Comparison of ENCODE assay signal across 8 cellular contexts in the genomic region with DNA sequence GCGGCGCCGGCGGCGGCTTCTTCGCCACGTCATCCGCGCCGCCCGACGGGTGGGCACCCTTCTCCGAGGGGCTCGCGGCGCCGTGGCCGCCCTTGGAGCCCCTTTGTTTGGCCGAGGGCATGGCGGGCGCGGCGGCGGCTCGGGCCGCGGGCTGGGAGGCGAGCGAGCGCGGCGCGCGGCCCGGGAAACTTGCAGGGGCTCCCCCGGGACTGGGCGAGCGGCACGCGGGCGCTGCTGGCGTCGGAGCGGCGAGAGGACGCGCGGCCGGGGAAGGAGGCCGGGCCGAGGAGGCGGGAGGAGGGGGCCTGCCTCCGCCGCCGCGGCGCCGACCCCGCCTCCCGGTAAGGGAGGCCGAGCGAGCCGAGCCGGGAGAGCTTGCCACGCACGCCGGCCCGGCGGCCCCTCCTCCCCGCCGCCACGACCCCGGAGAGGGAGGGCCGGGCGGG. TPM values are rescaled to one million over a fixed set of nuclear protein-coding genes. Genes with fewer than 3 reads are reported as not detected.
DNase-seq lines count a peak whose midpoint lies in the region; ATAC-seq and TF ChIP-seq lines count a peak whose summit lies in the region.

Gene CKAP4 (minus strand): TSS at position 290 of the 446 bp plus-strand sequence. CDS start 169 bp downstream, at position 121.

- peak within 1 kb of the TSS; percentile 87 for H3K4me3 ChIP-seq in PC-9
- peak within 1 kb of the TSS; percentile 95 for H3K4me3 ChIP-seq in fibroblast of villous mesenchyme (ENCODE audit: low read depth, low read length)
- peak within 1 kb of the TSS; percentile 94 to 96 for H3K4me3 ChIP-seq in tibial artery

- peak; percentile 70 for DNase-seq in Ammon's horn (ENCODE audit: low spot score)
- DNase-seq in PC-9: peak; percentile 38 to 77
- peak; percentile 29 for DNase-seq in activated gamma-delta T cell treated with anti-CD3 and anti-CD28 coated beads, Interleukin-2, amount 50 U/mL, for 16 hours (ENCODE audit: low read depth)
- DNase-seq in fibroblast of villous mesenchyme (ENCODE audit: low read depth): peak; percentile 86
- DNase-seq in tibial artery: peak; percentile 71 to 92

- H3K9me2 ChIP-seq in PC-9 (ENCODE audit: insufficient read depth): no peaks in the 10 kb centered on the region

- POLR2A ChIA-PET in PC-9 (lab: Charles Lee; ENCODE audit: unreplicated experiment): interaction anchor here (0.6 to 0.7 kb wide), 4 partner anchors 34 to 846 kb away, joined by 3 to 29 read pairs (median 5); no protein-coding TSS in a partner anchor

- H2AFZ ChIP-seq in PC-9: peak within 1 kb of the TSS; percentile 92

- H3K27me3 Mint-ChIP-seq in nephron (ENCODE audit: low read depth): no peaks in the 10 kb centered on the region

- peak within 1 kb of the TSS; percentile 78 for H3K4me2 ChIP-seq in PC-9

- H3K36me3 Mint-ChIP-seq in nephron (ENCODE audit: low read depth): peaks cover 17% of the 10 kb centered on the region

- H3K27ac Mint-ChIP-seq in nephron: peak within 1 kb of the TSS; percentile 68 to 88 (median 82)

- BruUV-seq in PC-9 (replicated peaks; lab: Mats Ljungman, UMichigan): no TSS peak

- TF ChIP-seq CTCF in PC-9 (conservative IDR thresholded peaks at IDR 0.05): no peak
- TF ChIP-seq CTCF in fibroblast of villous mesenchyme (IDR thresholded peaks at IDR 0.05; ENCODE audit: insufficient read depth, low read depth, low read length): no peak
- no peak for TF ChIP-seq CTCF in nephron (IDR thresholded peaks at IDR 0.05; ENCODE audit: unreplicated experiment in 3 of 3)
- peak in 1 of 2 experiments; percentile 11 for TF ChIP-seq CTCF in tibial artery (IDR thresholded peaks at IDR 0.05)

- H3K36me3 ChIP-seq in PC-9 (ENCODE audit: low read depth): peaks cover 10% of the 10 kb centered on the region
- peaks cover 0 to 5% (median 0%) of the 10 kb centered on the region in 3 donors for H3K36me3 ChIP-seq in tibial artery

- peak within 1 kb of the TSS; percentile 50 for H3K27ac ChIP-seq in PC-9
- peak within 1 kb of the TSS; percentile 100 for H3K27ac ChIP-seq in tibial artery

- H3K9me3 ChIP-seq in PC-9 (ENCODE audit: insufficient read depth, low read depth) (no peaks in the 10 kb centered on the region), tibial artery (no peaks in the 10 kb centered on the region)

- H3K79me2 ChIP-seq in PC-9 (ENCODE audit: low read depth): peaks cover 40% of the 10 kb centered on the region

- peaks cover 7% of the 10 kb centered on the region; the same call in 1 of the 2 replicates for H4K20me1 ChIP-seq in PC-9 (ENCODE audit: insufficient read depth)

- H3K4me3 Mint-ChIP-seq in nephron: peak within 1 kb of the TSS; percentile 85 to 90 (median 89)

- CTCF ChIA-PET in PC-9 (lab: Charles Lee): interaction anchor here (0.6 kb wide), 1 partner anchor 24 kb away, joined by 5 read pairs; no protein-coding TSS in a partner anchor

- intact Hi-C loops in PC-9 (cut with micrococcal nuclease; ENCODE audit: unreplicated experiment) (loop anchor here (1.0 to 5.0 kb wide), 3 partner anchors 49 to 710 kb away; partner anchors contain the start of genes POLR3B and TMEM263), tibial artery (cut with DNase I; ENCODE audit: low total_unique reads) (loop anchor here (2.0 kb wide), 1 partner anchor 55 kb away; the partner anchor contains the start of gene TCP11L2)

- H3K4me1 ChIP-seq in PC-9 (replicated peaks; ENCODE audit: insufficient read depth) (peaks cover 29% of the 10 kb centered on the region), tibial artery (peaks cover 0 to 42% (median 28%) of the 10 kb centered on the region in 4 donors)

- no peaks in the 10 kb centered on the region for H3K9me3 Mint-ChIP-seq in nephron

- ATAC-seq in GM19035 (IDR thresholded peaks at IDR 0.05; ENCODE audit: unreplicated experiment): peak; percentile 59
- peak; percentile 37 for ATAC-seq in HG03196 (IDR thresholded peaks at IDR 0.05; ENCODE audit: unreplicated experiment)

- peaks cover 57% of the 10 kb centered on the region for H3K4me1 Mint-ChIP-seq in nephron

- H3F3A ChIP-seq in PC-9 (ENCODE audit: insufficient read depth, low read depth): peaks cover 14% of the 10 kb centered on the region; the same call in 1 of the 2 replicates

- no peaks in the 10 kb centered on the region for H3K27me3 ChIP-seq in PC-9 (ENCODE audit: insufficient read depth, low read depth)
- no peaks in the 10 kb centered on the region for H3K27me3 ChIP-seq in tibial artery

RNA-seq across cellular contexts. Expression of gene CKAP4, which starts in this region (rescaled TPM):
- 73.6 and 81.5 TPM in 2 replicates for total RNA-seq in PC-9 (2021)
- total RNA-seq in fibroblast of villous mesenchyme: 253 and 310 TPM in 2 replicates

Comparison
In these comparisons a context has a peak if more than half of its experiments do, and no peak if none do; other contexts are left out.
1. Peak in every context shown above with its lines: DNase-seq, ATAC-seq, H3K4me3 ChIP-seq and H3K27ac ChIP-seq.
2. DNase-seq: peak in every context shown above with its lines; median percentile 86 in fibroblast of villous mesenchyme; 82 in tibial artery; 70 in Ammon's horn; 58 in PC-9; 29 in activated gamma-delta T cell treated with anti-CD3 and anti-CD28 coated beads, Interleukin-2, amount 50 U/mL, for 16 hours.